In the genomic region with DNA sequence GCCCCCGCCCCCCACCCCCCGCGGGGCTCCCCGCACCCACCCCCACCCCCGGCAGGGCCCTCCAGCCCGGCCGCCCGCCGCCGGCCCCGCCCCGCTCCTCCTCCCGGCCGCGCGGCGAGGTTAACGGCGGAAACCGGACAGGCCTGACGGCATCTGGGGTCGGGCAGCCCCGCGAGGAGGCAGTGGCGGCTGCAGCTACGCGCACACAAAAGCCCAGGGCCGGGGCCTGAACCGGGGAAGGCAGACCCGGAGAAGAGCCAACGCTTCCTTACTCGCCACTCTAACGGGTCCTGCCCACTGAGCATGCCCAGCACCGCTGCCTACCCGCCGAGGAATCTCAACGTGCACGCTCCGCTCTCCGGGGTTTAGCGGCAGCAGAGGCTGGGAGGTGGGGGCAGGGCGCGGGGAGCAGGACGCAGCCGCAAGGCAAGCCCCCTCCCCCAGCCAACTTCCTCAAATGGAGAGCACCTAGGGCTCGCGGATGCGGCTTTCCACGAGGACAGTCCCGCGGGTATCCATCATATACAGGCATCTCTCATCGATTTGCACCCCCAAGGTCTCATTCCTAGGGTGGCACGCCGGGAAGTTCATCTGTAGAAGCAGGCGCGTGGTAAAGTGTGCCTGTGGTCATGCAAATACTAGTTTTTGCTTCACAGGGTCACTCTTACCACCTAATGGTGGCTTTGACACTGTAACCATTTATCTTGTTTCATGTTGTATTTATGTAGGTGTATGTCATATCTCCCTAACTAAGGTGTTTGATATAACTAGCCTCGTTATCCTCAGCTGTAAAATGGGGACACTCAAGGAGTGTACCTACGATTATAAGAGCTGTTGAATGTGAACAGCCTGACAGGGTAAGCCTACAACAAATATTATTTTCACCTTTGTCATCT, we compare ENCODE assay signal across 1 cellular context.
TF ChIP-seq lines count a peak whose summit lies in the region.

Gene MEMO1 (minus strand): TSS at position 339 of the 896 bp plus-strand sequence. CDS start 761 bp downstream, outside the sequence.

TF ChIP-seq in SK-N-SH, 30 proteins besides CTCF, POLR2A, EP300 and RAD21 (continued from another document):
- peak; percentile 70 for TF ChIP-seq REST (IDR thresholded peaks at IDR 0.05; ENCODE audit: low read depth, low read length)
- peak; percentile 81 for TF ChIP-seq ELF1 (IDR thresholded peaks at IDR 0.05)
- TF ChIP-seq, protein P1, sequence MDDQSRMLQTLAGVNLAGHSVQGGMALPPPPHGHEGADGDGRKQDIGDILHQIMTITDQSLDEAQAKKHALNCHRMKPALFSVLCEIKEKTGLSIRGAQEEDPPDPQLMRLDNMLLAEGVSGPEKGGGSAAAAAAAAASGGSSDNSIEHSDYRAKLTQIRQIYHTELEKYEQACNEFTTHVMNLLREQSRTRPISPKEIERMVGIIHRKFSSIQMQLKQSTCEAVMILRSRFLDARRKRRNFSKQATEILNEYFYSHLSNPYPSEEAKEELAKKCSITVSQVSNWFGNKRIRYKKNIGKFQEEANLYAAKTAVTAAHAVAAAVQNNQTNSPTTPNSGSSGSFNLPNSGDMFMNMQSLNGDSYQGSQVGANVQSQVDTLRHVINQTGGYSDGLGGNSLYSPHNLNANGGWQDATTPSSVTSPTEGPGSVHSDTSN (IDR thresholded peaks at IDR 0.05): peak; percentile 67
- peak; percentile 97 for TF ChIP-seq MXI1 (IDR thresholded peaks at IDR 0.05; ENCODE audit: low read depth, low read length)
- TF ChIP-seq NFIC (IDR thresholded peaks at IDR 0.05; ENCODE audit: borderline replicate concordance): peak; percentile 28; the same call in 1 of the 2 replicates
- no peak; the same call in none of the 2 replicates for TF ChIP-seq RCOR1 (IDR thresholded peaks at IDR 0.05; ENCODE audit: low read length)
- TF ChIP-seq YY1 (IDR thresholded peaks at IDR 0.05; ENCODE audit: low read depth): peak; percentile 82
- TF ChIP-seq FOXM1 (IDR thresholded peaks at IDR 0.05; ENCODE audit: low read depth): peak; percentile 42; the same call in 1 of the 2 replicates
TF ChIP-seq in SK-N-SH: peak in this region for 21.
